28 cellular contexts compared by ENCODE assay signal in the genomic region with DNA sequence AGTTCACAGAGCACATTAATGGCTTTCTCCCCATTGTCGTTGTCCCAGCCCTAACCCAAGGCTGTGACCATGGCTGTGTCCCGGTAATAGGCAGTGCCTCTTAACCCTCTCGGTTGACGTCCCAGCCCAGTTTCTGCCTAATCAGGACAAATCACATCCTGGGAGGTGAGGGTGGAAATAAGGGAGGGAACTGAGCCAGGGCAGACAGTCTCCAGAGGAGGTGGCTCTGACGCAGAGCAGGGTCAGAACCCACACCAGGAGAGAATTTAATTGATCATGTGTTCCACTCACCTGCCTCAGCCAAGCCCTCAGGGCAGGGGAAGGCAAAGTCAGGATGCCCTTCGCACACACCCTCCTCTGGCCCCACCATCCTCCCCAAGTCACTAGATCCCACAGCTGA. TPM values are rescaled to one million over a fixed set of nuclear protein-coding genes. Genes with fewer than 3 reads are reported as not detected.
DNase-seq lines count a peak whose midpoint lies in the region; ATAC-seq, FAIRE-seq and TF ChIP-seq lines count a peak whose summit lies in the region.
"Had no signal": no experiment of that assay in that cellular context is flagged by ENCODE, and none has a peak within 500 bp of the region (broad histone marks: within the 10 kb centered on the region; RNA-seq: fewer than 3 reads in every experiment).

No MANE protein-coding gene starts in this region.

- FAIRE-seq in urothelium cell line (lab: Jason Lieb, UNC): no peak
- FAIRE-seq: A204.1, astrocyte, HTR-8/SVneo had no signal

- peaks cover 65% of the 10 kb centered on the region for H3K4me1 Mint-ChIP-seq in progenitor cell of endocrine pancreas (ENCODE audit: low read depth)

- no peaks in the 10 kb centered on the region for H3K9me3 Mint-ChIP-seq in progenitor cell of endocrine pancreas (ENCODE audit: low read depth)
- H3K9me3 Mint-ChIP-seq: activated naive CD4-positive, alpha-beta T cell treated with anti-CD3 and anti-CD28 coated beads, Interleukin-2, amount 50 U/mL, for 24 hours; nephron progenitor cell; stimulated activated memory B cell treated with anti-CD40 and anti-IgM and Interleukin-4, amounts not matched to agents 10 μg/mL and 1 μg/mL and 100 μg/mL, for 72 hours had no signal

- ATAC-seq in left ventricle myocardium superior (no peak), gastroesophageal sphincter (no peak), GM19324 (IDR thresholded peaks at IDR 0.05; ENCODE audit: low FRiP score, unreplicated experiment) (no peak)
- ATAC-seq: stimulated activated memory B cell treated with anti-CD40 and anti-IgM and Interleukin-4, amounts not matched to agents 10 μg/mL and 1 μg/mL and 100 μg/mL, for 72 hours had no signal

- H3K27ac Mint-ChIP-seq in progenitor cell of endocrine pancreas: peak overlapping the region; percentile 98
- H3K27ac Mint-ChIP-seq: activated naive CD4-positive, alpha-beta T cell treated with anti-CD3 and anti-CD28 coated beads, Interleukin-2, amount 50 U/mL, for 24 hours; B cell; nephron progenitor cell; stimulated activated memory B cell treated with anti-CD40 and anti-IgM and Interleukin-4, amounts not matched to agents 10 μg/mL and 1 μg/mL and 100 μg/mL, for 72 hours had no signal

- TF ChIP-seq EP300 in gastroesophageal sphincter (IDR thresholded peaks at IDR 0.05): no peak

- H3K27me3 ChIP-seq in left ventricle myocardium inferior (ENCODE audit: low read depth) (no peaks in the 10 kb centered on the region), gastroesophageal sphincter (no peaks in the 10 kb centered on the region), vagina (no peaks in the 10 kb centered on the region)

- H3K36me3 ChIP-seq in left ventricle myocardium inferior: peaks cover 9% of the 10 kb centered on the region
- peaks cover 0 to 52% of the 10 kb centered on the region in 2 donors for H3K36me3 ChIP-seq in gastroesophageal sphincter
- peaks cover 0 to 8% of the 10 kb centered on the region in 2 donors for H3K36me3 ChIP-seq in vagina

- H3K4me1 ChIP-seq in left ventricle myocardium inferior (peaks cover 52% of the 10 kb centered on the region), gastroesophageal sphincter (peaks cover 0 to 42% (median 14%) of the 10 kb centered on the region in 3 donors), vagina (peaks cover 25% of the 10 kb centered on the region)

- WGBS in gastroesophageal sphincter (ENCODE audit: low coverage in 1 of 2), 2 donors: 100% methylated on average over 1 of the region's 6 CpGs; no CpG with 5 or more reads in 1 of the 2 donors

- H3K27ac ChIP-seq in left ventricle myocardium inferior (replicated peaks): peak overlapping the region; percentile 92
- peak overlapping the region in 3 of 4 donors; percentile 80 to 89 (median 84) for H3K27ac ChIP-seq in gastroesophageal sphincter
- peak overlapping the region; percentile 85 for H3K27ac ChIP-seq in vagina

- intact Hi-C loops in left ventricle myocardium inferior (cut with micrococcal nuclease) (no loop called here), left ventricle myocardium superior (cut with micrococcal nuclease) (no loop called here), vagina (cut with DNase I) (loop anchor here (10.0 kb wide), 1 partner anchor 154 kb away; no protein-coding TSS in a partner anchor)

- no peaks in the 10 kb centered on the region for H3K27me3 Mint-ChIP-seq in progenitor cell of endocrine pancreas
- H3K27me3 Mint-ChIP-seq: activated naive CD4-positive, alpha-beta T cell treated with anti-CD3 and anti-CD28 coated beads, Interleukin-2, amount 50 U/mL, for 24 hours; B cell; stimulated activated memory B cell treated with anti-CD40 and anti-IgM and Interleukin-4, amounts not matched to agents 10 μg/mL and 1 μg/mL and 100 μg/mL, for 72 hours had no signal

- TF ChIP-seq POLR2A in gastroesophageal sphincter (IDR thresholded peaks at IDR 0.05): no peak
- no peak for TF ChIP-seq POLR2A in vagina (IDR thresholded peaks at IDR 0.05)

- H3K9me3 ChIP-seq in left ventricle myocardium inferior (replicated peaks) (no peaks in the 10 kb centered on the region), gastroesophageal sphincter (no peaks in the 10 kb centered on the region), vagina (no peaks in the 10 kb centered on the region)

- TF ChIP-seq CTCF in left ventricle myocardium inferior (IDR thresholded peaks at IDR 0.05; ENCODE audit: borderline replicate concordance) (no peak), gastroesophageal sphincter (IDR thresholded peaks at IDR 0.05) (no peak), progenitor cell of endocrine pancreas (IDR thresholded peaks at IDR 0.05; ENCODE audit: unreplicated experiment) (no peak), vagina (IDR thresholded peaks at IDR 0.05) (no peak)

- H3K4me3 ChIP-seq in left ventricle myocardium inferior (no peak overlapping the region), gastroesophageal sphincter (no peak overlapping the region), vagina (no peak overlapping the region)

- peak overlapping the region; percentile 6 for H3K4me3 Mint-ChIP-seq in progenitor cell of endocrine pancreas (ENCODE audit: low read depth)
- H3K4me3 Mint-ChIP-seq: activated naive CD4-positive, alpha-beta T cell treated with anti-CD3 and anti-CD28 coated beads, Interleukin-2, amount 50 U/mL, for 24 hours; B cell; nephron progenitor cell; stimulated activated memory B cell treated with anti-CD40 and anti-IgM and Interleukin-4, amounts not matched to agents 10 μg/mL and 1 μg/mL and 100 μg/mL, for 72 hours had no signal

- H3K36me3 Mint-ChIP-seq in progenitor cell of endocrine pancreas (ENCODE audit: insufficient read depth): peaks cover 15% of the 10 kb centered on the region
- H3K36me3 Mint-ChIP-seq: stimulated activated memory B cell treated with anti-CD40 and anti-IgM and Interleukin-4, amounts not matched to agents 10 μg/mL and 1 μg/mL and 100 μg/mL, for 72 hours had no signal

- no peak for DNase-seq in left ventricle myocardium inferior
- no peak for DNase-seq in left ventricle myocardium superior
- DNase-seq in progenitor cell of endocrine pancreas (ENCODE audit: low spot score, unreplicated experiment): no peak
- DNase-seq in vagina (ENCODE audit: extremely low spot score in 2 of 2): no peak
- DNase-seq in urothelium cell line (ENCODE audit: low spot score): no peak
- DNase-seq in RPMI8226: no peak
- DNase-seq: activated CD4-positive, alpha-beta T cell treated with anti-CD3 and anti-CD28 coated beads for 1 hour; cerebellar nuclear complex; DMS79 treated with DMSO at 0.1 percent for 48 hours; effector CD8-positive, alpha-beta T cell; kidney glomerular epithelial cell; NCI-H187; NCI-H2227 treated with DMSO at 0.1 percent for 48 hours; NCI-H82; nephron progenitor cell; stimulated activated CD4-positive, alpha-beta T cell treated with anti-CD3 and anti-CD28 coated beads, Interleukin-2, amount 100 ng/mL, for 24 hours had no signal

RNA-seq across cellular contexts. Expression of a gene that starts 17.0 kb away (rescaled TPM):
- 4.3 TPM for total RNA-seq in left ventricle myocardium inferior
- 4.5 TPM for total RNA-seq in left ventricle myocardium superior
- total RNA-seq in gastroesophageal sphincter: 10 to 100 TPM; 14.8 to 36.6 (median 19.7) TPM
- 46.9 and 48.5 TPM in 2 replicates for total RNA-seq in progenitor cell of endocrine pancreas
- 22.6 TPM for total RNA-seq in vagina

RNA-seq across cellular contexts. Expression of a gene that starts 32.0 kb away (rescaled TPM):
- 61.0 TPM for total RNA-seq in left ventricle myocardium inferior
- total RNA-seq in left ventricle myocardium superior: 56.7 TPM
- 10 to 100 TPM; 23.5 to 29.0 (median 27.9) TPM for total RNA-seq in gastroesophageal sphincter
- 63.4 and 63.5 TPM in 2 replicates for total RNA-seq in progenitor cell of endocrine pancreas
- 45.2 TPM for total RNA-seq in vagina

RNA-seq across cellular contexts. Expression of a gene that starts 38.2 kb away (rescaled TPM):
- total RNA-seq in left ventricle myocardium inferior (1.3 TPM), left ventricle myocardium superior (1.0 TPM), gastroesophageal sphincter (1 to 10 TPM in 1 of 4 donors, under 1 TPM in 2, not detected in 1; 0.12 to 2.3 (median 0.27) TPM), progenitor cell of endocrine pancreas (1.9 and 2.1 TPM in 2 replicates), vagina (2.0 TPM)

RNA-seq across cellular contexts. Expression of a gene that starts 38.9 kb away (rescaled TPM):
- total RNA-seq in left ventricle myocardium inferior (not detected), left ventricle myocardium superior (not detected), gastroesophageal sphincter (not detected), progenitor cell of endocrine pancreas (not detected in 2 replicates), vagina (not detected)
- total RNA-seq: activated CD8-positive, alpha-beta memory T cell treated with anti-CD3 and anti-CD28 coated beads for 36 hours; astrocyte; B cell; esophagus mucosa; OCI-LY7; temporal lobe had no signal
